Comparison of ENCODE assay signal across 1 cellular context in genomic region chr16:16033208-16033717, GRCh38.
A peak's percentile ranks its signal among the peaks of the same experiment; 100 is the strongest.
TF ChIP-seq lines count a peak whose summit lies in the region.

No MANE protein-coding gene starts in this region.

TF ChIP-seq in GM12878, 131 proteins besides CTCF, POLR2A, EP300 and RAD21 (continued from another document and continues in another):
- TF ChIP-seq USF1 (IDR thresholded peaks at IDR 0.05; ENCODE audit: borderline replicate concordance, extremely low read length, insufficient read depth, low read depth, low read length) = peak; percentile 30
- no peak for TF ChIP-seq JUND (IDR thresholded peaks at IDR 0.05; ENCODE audit: low read depth, low read length)
- TF ChIP-seq, protein P1, sequence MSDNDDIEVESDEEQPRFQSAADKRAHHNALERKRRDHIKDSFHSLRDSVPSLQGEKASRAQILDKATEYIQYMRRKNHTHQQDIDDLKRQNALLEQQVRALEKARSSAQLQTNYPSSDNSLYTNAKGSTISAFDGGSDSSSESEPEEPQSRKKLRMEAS (IDR thresholded peaks at IDR 0.05; ENCODE audit: low read depth, low read length) = no peak; the same call in 1 of the 2 replicates
- TF ChIP-seq IRF3 (IDR thresholded peaks at IDR 0.05) = no peak
- peak; percentile 92 for TF ChIP-seq RUNX3 (IDR thresholded peaks at IDR 0.05; ENCODE audit: low read length)
- TF ChIP-seq ZZZ3 (IDR thresholded peaks at IDR 0.05; ENCODE audit: control insufficient read depth, insufficient read length, low read depth) = no peak
- no peak for TF ChIP-seq FOXM1 (IDR thresholded peaks at IDR 0.05; ENCODE audit: low read depth, low read length)
- TF ChIP-seq KLF5 (IDR thresholded peaks at IDR 0.05; ENCODE audit: partially characterized antibody) = no peak
- TF ChIP-seq MEF2B (IDR thresholded peaks at IDR 0.05; ENCODE audit: partially characterized antibody, poor library complexity, severe bottlenecking) = no peak
- TF ChIP-seq RB1 (IDR thresholded peaks at IDR 0.05; ENCODE audit: borderline replicate concordance) = no peak
- TF ChIP-seq, protein P2, sequence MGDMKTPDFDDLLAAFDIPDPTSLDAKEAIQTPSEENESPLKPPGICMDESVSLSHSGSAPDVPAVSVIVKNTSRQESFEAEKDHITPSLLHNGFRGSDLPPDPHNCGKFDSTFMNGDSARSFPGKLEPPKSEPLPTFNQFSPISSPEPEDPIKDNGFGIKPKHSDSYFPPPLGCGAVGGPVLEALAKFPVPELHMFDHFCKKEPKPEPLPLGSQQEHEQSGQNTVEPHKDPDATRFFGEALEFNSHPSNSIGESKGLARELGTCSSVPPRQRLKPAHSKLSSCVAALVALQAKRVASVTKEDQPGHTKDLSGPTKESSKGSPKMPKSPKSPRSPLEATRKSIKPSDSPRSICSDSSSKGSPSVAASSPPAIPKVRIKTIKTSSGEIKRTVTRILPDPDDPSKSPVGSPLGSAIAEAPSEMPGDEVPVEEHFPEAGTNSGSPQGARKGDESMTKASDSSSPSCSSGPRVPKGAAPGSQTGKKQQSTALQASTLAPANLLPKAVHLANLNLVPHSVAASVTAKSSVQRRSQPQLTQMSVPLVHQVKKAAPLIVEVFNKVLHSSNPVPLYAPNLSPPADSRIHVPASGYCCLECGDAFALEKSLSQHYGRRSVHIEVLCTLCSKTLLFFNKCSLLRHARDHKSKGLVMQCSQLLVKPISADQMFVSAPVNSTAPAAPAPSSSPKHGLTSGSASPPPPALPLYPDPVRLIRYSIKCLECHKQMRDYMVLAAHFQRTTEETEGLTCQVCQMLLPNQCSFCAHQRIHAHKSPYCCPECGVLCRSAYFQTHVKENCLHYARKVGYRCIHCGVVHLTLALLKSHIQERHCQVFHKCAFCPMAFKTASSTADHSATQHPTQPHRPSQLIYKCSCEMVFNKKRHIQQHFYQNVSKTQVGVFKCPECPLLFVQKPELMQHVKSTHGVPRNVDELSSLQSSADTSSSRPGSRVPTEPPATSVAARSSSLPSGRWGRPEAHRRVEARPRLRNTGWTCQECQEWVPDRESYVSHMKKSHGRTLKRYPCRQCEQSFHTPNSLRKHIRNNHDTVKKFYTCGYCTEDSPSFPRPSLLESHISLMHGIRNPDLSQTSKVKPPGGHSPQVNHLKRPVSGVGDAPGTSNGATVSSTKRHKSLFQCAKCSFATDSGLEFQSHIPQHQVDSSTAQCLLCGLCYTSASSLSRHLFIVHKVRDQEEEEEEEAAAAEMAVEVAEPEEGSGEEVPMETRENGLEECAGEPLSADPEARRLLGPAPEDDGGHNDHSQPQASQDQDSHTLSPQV (IDR thresholded peaks at IDR 0.05) = no peak
- TF ChIP-seq, protein P3, sequence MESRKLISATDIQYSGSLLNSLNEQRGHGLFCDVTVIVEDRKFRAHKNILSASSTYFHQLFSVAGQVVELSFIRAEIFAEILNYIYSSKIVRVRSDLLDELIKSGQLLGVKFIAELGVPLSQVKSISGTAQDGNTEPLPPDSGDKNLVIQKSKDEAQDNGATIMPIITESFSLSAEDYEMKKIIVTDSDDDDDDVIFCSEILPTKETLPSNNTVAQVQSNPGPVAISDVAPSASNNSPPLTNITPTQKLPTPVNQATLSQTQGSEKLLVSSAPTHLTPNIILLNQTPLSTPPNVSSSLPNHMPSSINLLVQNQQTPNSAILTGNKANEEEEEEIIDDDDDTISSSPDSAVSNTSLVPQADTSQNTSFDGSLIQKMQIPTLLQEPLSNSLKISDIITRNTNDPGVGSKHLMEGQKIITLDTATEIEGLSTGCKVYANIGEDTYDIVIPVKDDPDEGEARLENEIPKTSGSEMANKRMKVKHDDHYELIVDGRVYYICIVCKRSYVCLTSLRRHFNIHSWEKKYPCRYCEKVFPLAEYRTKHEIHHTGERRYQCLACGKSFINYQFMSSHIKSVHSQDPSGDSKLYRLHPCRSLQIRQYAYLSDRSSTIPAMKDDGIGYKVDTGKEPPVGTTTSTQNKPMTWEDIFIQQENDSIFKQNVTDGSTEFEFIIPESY (IDR thresholded peaks at IDR 0.05) = no peak
- TF ChIP-seq ZNF24 (IDR thresholded peaks at IDR 0.05) = peak; percentile 89
- TF ChIP-seq ZNF384 (IDR thresholded peaks at IDR 0.05; ENCODE audit: borderline replicate concordance, low read depth, low read length) = peak; percentile 62; the same call in 1 of the 2 replicates
- TF ChIP-seq TCF3 (IDR thresholded peaks at IDR 0.05; ENCODE audit: borderline replicate concordance, insufficient read depth, low read depth, low read length) = no peak
- TF ChIP-seq, protein P4, sequence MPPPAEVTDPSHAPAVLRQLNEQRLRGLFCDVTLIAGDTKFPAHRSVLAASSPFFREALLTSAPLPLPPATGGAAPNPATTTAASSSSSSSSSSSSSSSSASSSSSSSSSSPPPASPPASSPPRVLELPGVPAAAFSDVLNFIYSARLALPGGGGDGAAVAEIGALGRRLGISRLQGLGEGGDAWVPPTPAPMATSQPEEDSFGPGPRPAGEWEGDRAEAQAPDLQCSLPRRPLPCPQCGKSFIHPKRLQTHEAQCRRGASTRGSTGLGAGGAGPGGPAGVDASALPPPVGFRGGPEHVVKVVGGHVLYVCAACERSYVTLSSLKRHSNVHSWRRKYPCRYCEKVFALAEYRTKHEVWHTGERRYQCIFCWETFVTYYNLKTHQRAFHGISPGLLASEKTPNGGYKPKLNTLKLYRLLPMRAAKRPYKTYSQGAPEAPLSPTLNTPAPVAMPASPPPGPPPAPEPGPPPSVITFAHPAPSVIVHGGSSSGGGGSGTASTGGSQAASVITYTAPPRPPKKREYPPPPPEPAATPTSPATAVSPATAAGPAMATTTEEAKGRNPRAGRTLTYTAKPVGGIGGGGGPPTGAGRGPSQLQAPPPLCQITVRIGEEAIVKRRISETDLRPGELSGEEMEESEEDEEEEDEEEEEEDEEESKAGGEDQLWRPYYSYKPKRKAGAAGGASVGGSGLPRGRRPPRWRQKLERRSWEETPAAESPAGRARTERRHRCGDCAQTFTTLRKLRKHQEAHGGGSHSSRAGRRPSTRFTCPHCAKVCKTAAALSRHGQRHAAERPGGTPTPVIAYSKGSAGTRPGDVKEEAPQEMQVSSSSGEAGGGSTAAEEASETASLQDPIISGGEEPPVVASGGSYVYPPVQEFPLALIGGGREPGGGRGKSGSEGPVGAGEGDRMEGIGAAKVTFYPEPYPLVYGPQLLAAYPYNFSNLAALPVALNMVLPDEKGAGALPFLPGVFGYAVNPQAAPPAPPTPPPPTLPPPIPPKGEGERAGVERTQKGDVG (CRISPR knock-in tag; IDR thresholded peaks at IDR 0.05) = no peak
- no peak for TF ChIP-seq NFIC (IDR thresholded peaks at IDR 0.05; ENCODE audit: low read depth, low read length)
- no peak for TF ChIP-seq SP1 (IDR thresholded peaks at IDR 0.05; ENCODE audit: low read depth, low read length)
- TF ChIP-seq MXI1 (IDR thresholded peaks at IDR 0.05; ENCODE audit: low read depth, low read length) = no peak; the same call in 1 of the 2 replicates
- no peak for TF ChIP-seq GABPA (IDR thresholded peaks at IDR 0.05; ENCODE audit: low read depth)
- no peak for TF ChIP-seq TARDBP (IDR thresholded peaks at IDR 0.05; ENCODE audit: borderline replicate concordance)
- TF ChIP-seq KAT2A (conservative IDR thresholded peaks at IDR 0.05; ENCODE audit: control insufficient read depth, low read depth, low read length) = no peak
- TF ChIP-seq TBL1XR1 (IDR thresholded peaks at IDR 0.05; ENCODE audit: low read depth, low read length) = no peak
- TF ChIP-seq CHD1 (IDR thresholded peaks at IDR 0.05; ENCODE audit: low read depth, low read length) = no peak
- TF ChIP-seq SRF (IDR thresholded peaks at IDR 0.05; ENCODE audit: low read depth in 2 of 2, low read length in 2 of 2) = no peak
- TF ChIP-seq CHD4 (IDR thresholded peaks at IDR 0.05) = no peak
- TF ChIP-seq ZNF687 (IDR thresholded peaks at IDR 0.05) = no peak
- no peak for TF ChIP-seq LARP7 (IDR thresholded peaks at IDR 0.05)
- TF ChIP-seq JUNB (IDR thresholded peaks at IDR 0.05) = no peak
- no peak for TF ChIP-seq TCF7 (IDR thresholded peaks at IDR 0.05; ENCODE audit: borderline replicate concordance)
- peak; percentile 68 for TF ChIP-seq RAD51 (IDR thresholded peaks at IDR 0.05)
- no peak for TF ChIP-seq SREBF2 (IDR thresholded peaks at IDR 0.05; ENCODE audit: low read length)
- no peak for TF ChIP-seq CREM (IDR thresholded peaks at IDR 0.05; ENCODE audit: low read depth)
- no peak for TF ChIP-seq CBX5 (IDR thresholded peaks at IDR 0.05; ENCODE audit: low read depth)
- TF ChIP-seq NRF1 (conservative IDR thresholded peaks at IDR 0.05; ENCODE audit: low read depth, low read length) = no peak
- TF ChIP-seq SMC3 (IDR thresholded peaks at IDR 0.05; ENCODE audit: borderline replicate concordance, low read length) = peak; percentile 16; the same call in 1 of the 2 replicates
- TF ChIP-seq, protein P5, sequence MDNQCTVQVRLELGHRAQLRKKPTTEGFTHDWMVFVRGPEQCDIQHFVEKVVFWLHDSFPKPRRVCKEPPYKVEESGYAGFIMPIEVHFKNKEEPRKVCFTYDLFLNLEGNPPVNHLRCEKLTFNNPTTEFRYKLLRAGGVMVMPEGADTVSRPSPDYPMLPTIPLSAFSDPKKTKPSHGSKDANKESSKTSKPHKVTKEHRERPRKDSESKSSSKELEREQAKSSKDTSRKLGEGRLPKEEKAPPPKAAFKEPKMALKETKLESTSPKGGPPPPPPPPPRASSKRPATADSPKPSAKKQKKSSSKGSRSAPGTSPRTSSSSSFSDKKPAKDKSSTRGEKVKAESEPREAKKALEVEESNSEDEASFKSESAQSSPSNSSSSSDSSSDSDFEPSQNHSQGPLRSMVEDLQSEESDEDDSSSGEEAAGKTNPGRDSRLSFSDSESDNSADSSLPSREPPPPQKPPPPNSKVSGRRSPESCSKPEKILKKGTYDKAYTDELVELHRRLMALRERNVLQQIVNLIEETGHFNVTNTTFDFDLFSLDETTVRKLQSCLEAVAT (IDR thresholded peaks at IDR 0.05) = peak; percentile 54; the same call in 1 of the 2 replicates
- no peak for TF ChIP-seq ETV6 (conservative IDR thresholded peaks at IDR 0.05 in 1 of 2, IDR thresholded peaks at IDR 0.05 in 1 of 2; ENCODE audit: borderline replicate concordance in 1 of 2, low read depth in 1 of 2)
- no peak for TF ChIP-seq EED (IDR thresholded peaks at IDR 0.05; ENCODE audit: low read depth)
- no peak for TF ChIP-seq ATF7 (IDR thresholded peaks at IDR 0.05; ENCODE audit: low read depth)
- TF ChIP-seq IKZF2 (IDR thresholded peaks at IDR 0.05) = no peak
- no peak for TF ChIP-seq MEF2A (IDR thresholded peaks at IDR 0.05; ENCODE audit: insufficient read depth, low read depth, low read length)
- peak; percentile 39; the same call in 1 of the 2 replicates for TF ChIP-seq YY1 (IDR thresholded peaks at IDR 0.05; ENCODE audit: low read depth, low read length)
- TF ChIP-seq HDAC2 (IDR thresholded peaks at IDR 0.05) = no peak
- TF ChIP-seq, protein P6, sequence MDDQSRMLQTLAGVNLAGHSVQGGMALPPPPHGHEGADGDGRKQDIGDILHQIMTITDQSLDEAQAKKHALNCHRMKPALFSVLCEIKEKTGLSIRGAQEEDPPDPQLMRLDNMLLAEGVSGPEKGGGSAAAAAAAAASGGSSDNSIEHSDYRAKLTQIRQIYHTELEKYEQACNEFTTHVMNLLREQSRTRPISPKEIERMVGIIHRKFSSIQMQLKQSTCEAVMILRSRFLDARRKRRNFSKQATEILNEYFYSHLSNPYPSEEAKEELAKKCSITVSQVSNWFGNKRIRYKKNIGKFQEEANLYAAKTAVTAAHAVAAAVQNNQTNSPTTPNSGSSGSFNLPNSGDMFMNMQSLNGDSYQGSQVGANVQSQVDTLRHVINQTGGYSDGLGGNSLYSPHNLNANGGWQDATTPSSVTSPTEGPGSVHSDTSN (IDR thresholded peaks at IDR 0.05; ENCODE audit: insufficient replicate concordance, low read depth, low read length) = no peak
- no peak for TF ChIP-seq SIX5 (IDR thresholded peaks at IDR 0.05; ENCODE audit: low read depth, low read length, severe bottlenecking)
- TF ChIP-seq BHLHE40 (IDR thresholded peaks at IDR 0.05; ENCODE audit: borderline replicate concordance in 1 of 2, low read depth in 2 of 2, low read length in 1 of 2) = peak in 1 of 2 experiments; percentile 66; a peak in 2 of 4 replicates
